ENCODE assay signal across 6 cellular contexts in the genomic region with DNA sequence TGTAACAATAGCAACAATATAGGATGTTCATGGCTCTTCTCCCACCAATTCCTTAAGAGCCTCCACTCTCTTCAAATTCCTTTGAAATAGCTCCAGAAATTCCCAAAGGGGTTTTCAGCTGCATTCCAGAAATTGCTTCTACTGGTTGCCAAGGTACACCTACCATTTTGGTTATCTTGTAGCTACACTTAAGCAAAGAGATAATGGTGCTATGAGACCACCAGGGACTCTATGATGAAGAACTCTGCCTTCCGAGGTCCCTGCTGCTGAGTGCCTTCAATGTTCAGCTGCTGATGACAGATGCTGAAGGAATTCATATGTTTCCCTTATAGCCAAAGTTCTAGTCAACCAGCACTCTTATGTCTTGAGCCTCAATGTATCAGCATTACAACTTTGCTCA.
"Had no signal": no experiment of that assay in that cellular context is flagged by ENCODE, and none has a peak within 500 bp of the region (broad histone marks: within the 10 kb centered on the region; RNA-seq: fewer than 3 reads in every experiment).

No MANE protein-coding gene starts in this region.

- H3K36me3 Mint-ChIP-seq: IgD-negative memory B cell had no signal

- H3K4me1 Mint-ChIP-seq: IgD-negative memory B cell had no signal

- H3K4me3 Mint-ChIP-seq: IgD-negative memory B cell had no signal

- H3K27ac ChIP-seq: HL-60 had no signal

- H3K27me3 Mint-ChIP-seq: IgD-negative memory B cell had no signal

- ATAC-seq: HepG2, K562 had no signal

- H3K4me3 ChIP-seq: K562 had no signal

- DNase-seq: IMR-90, KBM-7 had no signal
